ENCODE assay signal across 20 cellular contexts in genomic region chr15:31484986-31485385, GRCh38.
DNase-seq lines count a peak whose midpoint lies in the region; ATAC-seq and TF ChIP-seq lines count a peak whose summit lies in the region.
"Had no signal": no experiment of that assay in that cellular context is flagged by ENCODE, and none has a peak within 500 bp of the region (broad histone marks: within the 10 kb centered on the region; RNA-seq: fewer than 3 reads in every experiment).

No MANE protein-coding gene starts in this region.

- peaks cover 25% of the 10 kb centered on the region for H3K27me3 ChIP-seq in transverse colon
- H3K27me3 ChIP-seq in lower lobe of right lung (ENCODE audit: low read depth) = peaks cover 24% of the 10 kb centered on the region
- H3K27me3 ChIP-seq: right lobe of liver had no signal

- H3K4me1 ChIP-seq in transverse colon (peaks cover 12 to 29% (median 20%) of the 10 kb centered on the region in 4 donors), lower lobe of right lung (peaks cover 21% of the 10 kb centered on the region)

- no peak for ATAC-seq in activated T-cell treated with anti-CD3 and anti-CD28 coated beads, Interleukin-2, amount 50 U/mL, for 72 hours (replicated peaks in 1 of 2)
- ATAC-seq in lower lobe of right lung (no peak), HG03460 (IDR thresholded peaks at IDR 0.05; ENCODE audit: unreplicated experiment) (no peak)
- ATAC-seq: gastrocnemius medialis, right lobe of liver had no signal

- TF ChIP-seq CTCF in mesothelial cell of epicardium (IDR thresholded peaks at IDR 0.05; ENCODE audit: unreplicated experiment) = no peak
- TF ChIP-seq CTCF in transverse colon (IDR thresholded peaks at IDR 0.05) = no peak
- no peak for TF ChIP-seq CTCF in lower lobe of right lung (IDR thresholded peaks at IDR 0.05)

- peak; percentile 49 for DNase-seq in activated CD8-positive, alpha-beta memory T cell treated with anti-CD3 and anti-CD28 coated beads, Interleukin-2, amount 50 U/mL, for 48 hours
- no peak for DNase-seq in activated CD8-positive, alpha-beta memory T cell treated with anti-CD3 and anti-CD28 coated beads, Interleukin-2, amount 50 U/mL, for 4 hours
- no peak for DNase-seq in activated T-cell treated with anti-CD3 and anti-CD28 coated beads, Interleukin-2, amount 50 U/mL, for 72 hours
- peak in 1 of 2 experiments; percentile 31 for DNase-seq in mesothelial cell of epicardium (ENCODE audit: low spot score in 2 of 2, unreplicated experiment in 2 of 2)
- peak; percentile 3 for DNase-seq in transverse colon
- no peak for DNase-seq in kidney tubule cell (ENCODE audit: low spot score)
- no peak for DNase-seq in lower lobe of right lung
- DNase-seq: ACHN; amygdala; GDM1; NCI-H2029; NCI-H524 treated with DMSO at 0.1 percent for 48 hours; stimulated activated CD4-positive, alpha-beta T cell treated with anti-CD3 and anti-CD28 coated beads, Interleukin-1b, Interleukin-23, amount 100 ng/mL, for 48 hours; upper lobe of left lung had no signal

- H3K36me3 ChIP-seq in transverse colon = no peaks in the 10 kb centered on the region
- no peaks in the 10 kb centered on the region for H3K36me3 ChIP-seq in lower lobe of right lung
- H3K36me3 ChIP-seq: gastrocnemius medialis, neutrophil, right lobe of liver, SJSA1, upper lobe of left lung had no signal

- peaks cover 8 to 9% of the 10 kb centered on the region in 2 donors for H3K36me3 Mint-ChIP-seq in activated T-cell treated with anti-CD3 and anti-CD28 coated beads, Interleukin-2, amount 50 U/mL, for 72 hours (ENCODE audit: insufficient read depth in 2 of 2)
- peaks cover 4% of the 10 kb centered on the region for H3K36me3 Mint-ChIP-seq in mesothelial cell of epicardium

- no peak for TF ChIP-seq POLR2A in transverse colon (IDR thresholded peaks at IDR 0.05)

- H3K4me3 ChIP-seq in transverse colon = no peak overlapping the region
- no peak overlapping the region for H3K4me3 ChIP-seq in lower lobe of right lung
- H3K4me3 ChIP-seq: gastrocnemius medialis, lung, right lobe of liver, SJSA1, upper lobe of left lung had no signal

- no peaks in the 10 kb centered on the region for H3K9me3 Mint-ChIP-seq in activated T-cell treated with anti-CD3 and anti-CD28 coated beads, Interleukin-2, amount 50 U/mL, for 72 hours
- H3K9me3 Mint-ChIP-seq in mesothelial cell of epicardium = peaks cover 5% of the 10 kb centered on the region

- H3K4me1 Mint-ChIP-seq in activated T-cell treated with anti-CD3 and anti-CD28 coated beads, Interleukin-2, amount 50 U/mL, for 72 hours (ENCODE audit: low read depth) = peaks cover 81% of the 10 kb centered on the region
- H3K4me1 Mint-ChIP-seq in mesothelial cell of epicardium = no peaks in the 10 kb centered on the region

- H3K27ac ChIP-seq in transverse colon (no peak overlapping the region), lower lobe of right lung (no peak overlapping the region)
- H3K27ac ChIP-seq: gastrocnemius medialis, neutrophil, right lobe of liver, SJSA1, upper lobe of left lung had no signal

- in situ Hi-C loops in transverse colon (cut with MboI; ENCODE audit: low pct_ligation_motif_present in 1 of 4, low pct_unique_long_range_greater_than_20kb in 1 of 4, low sequenced_read_pairs in 3 of 4) = loop anchor here in 2 of 4 donors (5.0 to 10.0 kb wide), 2 partner anchors 150 to 273 kb away; no protein-coding TSS in a partner anchor

- 60 to 86% methylated on average over 2 to 5 of the region's 5 CpGs for WGBS in transverse colon (ENCODE audit: low coverage in 1 of 2), 2 donors

- H3K9me3 ChIP-seq in transverse colon = no peaks in the 10 kb centered on the region
- no peaks in the 10 kb centered on the region for H3K9me3 ChIP-seq in lower lobe of right lung
- H3K9me3 ChIP-seq: gastrocnemius medialis, neutrophil, right lobe of liver, upper lobe of left lung had no signal

- H3K27me3 Mint-ChIP-seq in activated T-cell treated with anti-CD3 and anti-CD28 coated beads, Interleukin-2, amount 50 U/mL, for 72 hours (ENCODE audit: low read depth) = peaks cover 10% of the 10 kb centered on the region
- peaks cover 68% of the 10 kb centered on the region for H3K27me3 Mint-ChIP-seq in mesothelial cell of epicardium (ENCODE audit: low read depth)

- no peak for TF ChIP-seq EP300 in transverse colon (IDR thresholded peaks at IDR 0.05; ENCODE audit: low read depth)

- peak overlapping the region; percentile 89 to 95 for H3K4me3 Mint-ChIP-seq in activated T-cell treated with anti-CD3 and anti-CD28 coated beads, Interleukin-2, amount 50 U/mL, for 72 hours
- peak overlapping the region; percentile 51 for H3K4me3 Mint-ChIP-seq in mesothelial cell of epicardium

- no peak overlapping the region for H3K27ac Mint-ChIP-seq in activated T-cell treated with anti-CD3 and anti-CD28 coated beads, Interleukin-2, amount 50 U/mL, for 72 hours
- H3K27ac Mint-ChIP-seq in mesothelial cell of epicardium = no peak overlapping the region

- intact Hi-C loops in transverse colon (cut with DNase I; ENCODE audit: low total_unique reads) (loop anchor here (5.0 kb wide), 2 partner anchors 113 to 268 kb away; no protein-coding TSS in a partner anchor), lower lobe of right lung (cut with DNase I) (loop anchor here (10.0 kb wide), 1 partner anchor 280 kb away; no protein-coding TSS in a partner anchor)

Comparison
In these comparisons a context has a peak if more than half of its experiments do, and no peak if none do; other contexts are left out.
1. DNase-seq: peak in activated CD8-positive, alpha-beta memory T cell treated with anti-CD3 and anti-CD28 coated beads, Interleukin-2, amount 50 U/mL, for 48 hours (single experiment) and transverse colon (single experiment); none in activated CD8-positive, alpha-beta memory T cell treated with anti-CD3 and anti-CD28 coated beads, Interleukin-2, amount 50 U/mL, for 4 hours (single experiment), activated T-cell treated with anti-CD3 and anti-CD28 coated beads, Interleukin-2, amount 50 U/mL, for 72 hours (0 of 2), kidney tubule cell (single experiment) and lower lobe of right lung (single experiment).